25 cellular contexts compared by ENCODE assay signal in genomic region chr12:44245932-44246331, GRCh38.
A peak's percentile ranks its signal among the peaks of the same experiment; 100 is the strongest.
DNase-seq lines count a peak whose midpoint lies in the region; ATAC-seq, FAIRE-seq and TF ChIP-seq lines count a peak whose summit lies in the region.
"Had no signal": no experiment of that assay in that cellular context is flagged by ENCODE, and none has a peak within 500 bp of the region (broad histone marks: within the 10 kb centered on the region; RNA-seq: fewer than 3 reads in every experiment).

No MANE protein-coding gene starts in this region.

- dilution Hi-C loops in mammary epithelial cell (cut with HindIII; ENCODE audit: low sequenced_read_pairs): no loop called here

- ATAC-seq in SK-N-SH treated with all-trans-retinoic acid at 6 μM for 48 hours (no peak), pancreas (no peak)
- ATAC-seq: GM12878 had no signal

- H3K4me2 ChIP-seq in SK-N-SH (no peak overlapping the region), mammary epithelial cell (ENCODE audit: insufficient read depth, low read depth, low read length) (no peak overlapping the region)
- H3K4me2 ChIP-seq: BLaER1 had no signal

- H3K4me3 ChIP-seq in SK-N-SH (ENCODE audit: low read depth in 2 of 2, low read length in 1 of 2): no peak overlapping the region
- H3K4me3 ChIP-seq in pancreas: no peak overlapping the region
- H3K4me3 ChIP-seq in mammary epithelial cell (replicated peaks in 1 of 3; ENCODE audit: insufficient read depth in 1 of 3, low read depth in 2 of 3, low read length in 3 of 3): no peak overlapping the region
- H3K4me3 ChIP-seq: BLaER1, GM12878 had no signal

- WGBS in SK-N-SH (ENCODE audit: low lambda C conversion rate): 49% methylated on average over 2 of the region's 2 CpGs
- 89 to 95% methylated on average over 2 of the region's 2 CpGs for WGBS in pancreas, 2 donors
- WGBS in mammary epithelial cell (ENCODE audit: low coverage, missing lambda C conversion rate): 100% methylated on average over 2 of the region's 2 CpGs

- H3K9me2 ChIP-seq in SK-N-SH: no peaks in the 10 kb centered on the region

- H3K9ac ChIP-seq in SK-N-SH (no peak overlapping the region), mammary epithelial cell (ENCODE audit: insufficient read depth, low read length) (no peak overlapping the region)
- H3K9ac ChIP-seq: BLaER1 had no signal

- POLR2A ChIA-PET in SK-N-SH (lab: Yijun Ruan, JAX): no interaction called here

- TF ChIP-seq CTCF in SK-N-SH (IDR thresholded peaks at IDR 0.05): no peak
- no peak for TF ChIP-seq CTCF in pancreas (IDR thresholded peaks at IDR 0.05)
- TF ChIP-seq CTCF in mammary epithelial cell (conservative IDR thresholded peaks at IDR 0.05 in 1 of 2, IDR thresholded peaks at IDR 0.05 in 1 of 2; ENCODE audit: extremely low read depth in 1 of 2, insufficient read depth in 1 of 2, low read depth in 1 of 2, low read length in 2 of 2): no peak

- CTCF ChIA-PET in SK-N-SH (lab: Yijun Ruan, JAX): no interaction called here
- CTCF ChIA-PET in mammary epithelial cell (lab: Charles Lee; ENCODE audit: low non-redundant PET): no interaction called here

- H3K27me3 ChIP-seq in SK-N-SH (ENCODE audit: insufficient read depth) (no peaks in the 10 kb centered on the region), pancreas (no peaks in the 10 kb centered on the region), mammary epithelial cell (ENCODE audit: insufficient read depth, low read length) (no peaks in the 10 kb centered on the region)
- H3K27me3 ChIP-seq: BE2C, BLaER1 had no signal

- no peaks in the 10 kb centered on the region for H3K9me3 ChIP-seq in SK-N-SH
- no peaks in the 10 kb centered on the region for H3K9me3 ChIP-seq in pancreas
- no peaks in the 10 kb centered on the region for H3K9me3 ChIP-seq in mammary epithelial cell (replicated peaks; ENCODE audit: insufficient read depth, low read length)
- H3K9me3 ChIP-seq: BE2C, BLaER1 had no signal

- no peak for TF ChIP-seq RAD21 in SK-N-SH (IDR thresholded peaks at IDR 0.05; ENCODE audit: low read length)

- H4K20me1 ChIP-seq in SK-N-SH (ENCODE audit: insufficient read depth) (no peaks in the 10 kb centered on the region), mammary epithelial cell (ENCODE audit: insufficient read depth, low read length) (no peaks in the 10 kb centered on the region)
- H4K20me1 ChIP-seq: BLaER1 had no signal

- H3F3A ChIP-seq in SK-N-SH (replicated peaks; ENCODE audit: insufficient read depth): no peaks in the 10 kb centered on the region

- H3K36me3 ChIP-seq in SK-N-SH (replicated peaks in 1 of 2; ENCODE audit: control insufficient read depth in 1 of 2, insufficient read depth in 2 of 2, low read length in 1 of 2) (no peaks in the 10 kb centered on the region), pancreas (no peaks in the 10 kb centered on the region), mammary epithelial cell (ENCODE audit: insufficient read depth, low read length) (no peaks in the 10 kb centered on the region)
- H3K36me3 ChIP-seq: BE2C, BLaER1 had no signal

- H2AFZ ChIP-seq in SK-N-SH (ENCODE audit: low read depth): no peak overlapping the region
- no peak overlapping the region for H2AFZ ChIP-seq in mammary epithelial cell (ENCODE audit: low read depth, low read length)

- FAIRE-seq in endometrium (lab: Jason Lieb, UNC) (peak; percentile 8), pancreas (lab: Jason Lieb, UNC) (peak; percentile 45)
- FAIRE-seq: GM12878, GM12892, GM18507 had no signal

- H3K4me1 ChIP-seq in SK-N-SH (ENCODE audit: control insufficient read depth in 1 of 2, insufficient read depth in 2 of 2, low read depth in 1 of 2, low read length in 1 of 2): no peaks in the 10 kb centered on the region; a peak in 1 of 4 replicates
- H3K4me1 ChIP-seq in pancreas: no peaks in the 10 kb centered on the region
- no peaks in the 10 kb centered on the region for H3K4me1 ChIP-seq in mammary epithelial cell (ENCODE audit: insufficient read depth, low read length)
- H3K4me1 ChIP-seq: BE2C, BLaER1 had no signal

- intact Hi-C loops in pancreas (cut with DNase I) (no loop called here), mammary epithelial cell (cut with micrococcal nuclease) (no loop called here)

- no TSS peak for BruUV-seq in mammary epithelial cell (replicated peaks; lab: Mats Ljungman, UMichigan)

- H3K79me2 ChIP-seq in SK-N-SH (ENCODE audit: insufficient read depth) (no peaks in the 10 kb centered on the region), mammary epithelial cell (ENCODE audit: insufficient read depth, low read length) (no peaks in the 10 kb centered on the region)

- in situ Hi-C loops in mammary epithelial cell (cut with MboI; ENCODE audit: low sequenced_read_pairs in 2 of 2): no loop called here

- no peak for TF ChIP-seq EP300 in SK-N-SH (IDR thresholded peaks at IDR 0.05; ENCODE audit: borderline replicate concordance in 1 of 2, low read depth in 1 of 2, low read length in 1 of 2)

- H3K27ac ChIP-seq in SK-N-SH (ENCODE audit: low read depth in 2 of 2, low read length in 1 of 2): no peak overlapping the region
- no peak overlapping the region for H3K27ac ChIP-seq in pancreas
- no peak overlapping the region for H3K27ac ChIP-seq in mammary epithelial cell (ENCODE audit: insufficient read depth, low read depth, low read length)
- H3K27ac ChIP-seq: 22Rv1, BLaER1 had no signal

- DNase-seq in SK-N-SH: no peak
- no peak for DNase-seq in pancreas
- DNase-seq in iPS-NIHi7 (ENCODE audit: extremely low spot score): no peak
- no peak for DNase-seq in mammary epithelial cell
- DNase-seq: ACHN; BE2C; C1 segment of cervical spinal cord; CD4-positive, alpha-beta memory T cell; CD4-positive, CD25-positive, alpha-beta regulatory T cell; CD8-positive, alpha-beta memory T cell; COR-L47; DMS 273 treated with DMSO at 0.1 percent for 48 hours; DMS153; DMS53; DMS79; DND-41; EL; GDM1 had no signal

TF ChIP-seq in SK-N-SH treated with all-trans-retinoic acid at 6 μM for 48 hours, 23 proteins besides CTCF, POLR2A, EP300 and RAD21:
- TF ChIP-seq CSDC2 (CRISPR knock-in tag; IDR thresholded peaks at IDR 0.05) (no peak), ZFP3 (CRISPR knock-in tag; IDR thresholded peaks at IDR 0.05) (peak; percentile 94)
TF ChIP-seq in SK-N-SH treated with all-trans-retinoic acid at 6 μM for 48 hours: peak in this region for 1.

TF ChIP-seq in SK-N-SH, 30 proteins besides CTCF, POLR2A, EP300 and RAD21:
- no peak for TF ChIP-seq USF1 (IDR thresholded peaks at IDR 0.05; ENCODE audit: borderline replicate concordance, low read depth)
- TF ChIP-seq SMC3 (IDR thresholded peaks at IDR 0.05; ENCODE audit: low read depth, low read length): no peak
- TF ChIP-seq RCOR1 (IDR thresholded peaks at IDR 0.05; ENCODE audit: low read length): no peak
- TF ChIP-seq CHD2 (IDR thresholded peaks at IDR 0.05; ENCODE audit: low read length, partially characterized antibody): no peak
- no peak for TF ChIP-seq RXRA (IDR thresholded peaks at IDR 0.05; ENCODE audit: borderline replicate concordance, low read depth)
- TF ChIP-seq ELF1 (IDR thresholded peaks at IDR 0.05): no peak
- no peak for TF ChIP-seq GABPA (IDR thresholded peaks at IDR 0.05; ENCODE audit: low read depth)
- TF ChIP-seq IRF3 (IDR thresholded peaks at IDR 0.05; ENCODE audit: low read depth, low read length): no peak
- no peak for TF ChIP-seq TCF12 (IDR thresholded peaks at IDR 0.05)
- no peak for TF ChIP-seq FOSL2 (IDR thresholded peaks at IDR 0.05; ENCODE audit: borderline replicate concordance, low read depth)
- no peak for TF ChIP-seq NFIC (IDR thresholded peaks at IDR 0.05; ENCODE audit: borderline replicate concordance)
- no peak for TF ChIP-seq TEAD4 (IDR thresholded peaks at IDR 0.05; ENCODE audit: borderline replicate concordance, insufficient read depth)
